ENCODE assay signal across 3 cellular contexts in genomic region chr5:128951301-128951700, GRCh38. TPM values are rescaled to one million over a fixed set of nuclear protein-coding genes. Genes with fewer than 3 reads are reported as not detected.
"Had no signal": no experiment of that assay in that cellular context is flagged by ENCODE, and none has a peak within 500 bp of the region (broad histone marks: within the 10 kb centered on the region; RNA-seq: fewer than 3 reads in every experiment).

No MANE protein-coding gene starts in this region.

RNA-seq across cellular contexts. Expression of gene SLC27A6, which starts 14.0 kb away (rescaled TPM):
- total RNA-seq: HepG2, HT-29 had no signal
- polyA plus RNA-seq: HepG2, IgD-negative memory B cell had no signal
